Comparison of ENCODE assay signal across 8 cellular contexts in genomic region chr17:41640596-41640995, GRCh38. TPM values are rescaled to one million over a fixed set of nuclear protein-coding genes. Genes with fewer than 3 reads are reported as not detected.
"Had no signal": no experiment of that assay in that cellular context is flagged by ENCODE, and none has a peak within 500 bp of the region (broad histone marks: within the 10 kb centered on the region; RNA-seq: fewer than 3 reads in every experiment).

No MANE protein-coding gene starts in this region.

RNA-seq across cellular contexts. Expression of gene KRT17, which starts 16.2 kb away (rescaled TPM):
- total RNA-seq: Right ventricle myocardium inferior, Right ventricle myocardium superior, SK-MEL-5 had no signal

RNA-seq across cellular contexts. Expression of gene KRT16, which starts 28.0 kb away (rescaled TPM):
- total RNA-seq: OCI-LY7, Peyer's patch, Right ventricle myocardium inferior, Right ventricle myocardium superior, SK-MEL-5 had no signal
- polyA plus RNA-seq: SK-N-SH had no signal

RNA-seq across cellular contexts. Expression of gene KRT14, which starts 53.9 kb away (rescaled TPM):
- total RNA-seq: Right ventricle myocardium inferior, Right ventricle myocardium superior, RPMI7951, SJCRH30, SK-MEL-5 had no signal
- polyA plus RNA-seq: SK-N-SH had no signal
